Comparison of ENCODE assay signal across 8 cellular contexts in genomic region chr10:110918633-110919348, GRCh38. TPM values are rescaled to one million over a fixed set of nuclear protein-coding genes. Genes with fewer than 3 reads are reported as not detected.
DNase-seq lines count a peak whose midpoint lies in the region; ATAC-seq, FAIRE-seq and TF ChIP-seq lines count a peak whose summit lies in the region.

Gene BBIP1, minus strand, starts transcription at chr10:110919180. Its CDS starts 1,023 bp downstream, at chr10:110918157.

- no peak for TF ChIP-seq CTCF in OCI-LY7 (conservative IDR thresholded peaks at IDR 0.05; ENCODE audit: low read length)

- BruUV-seq in OCI-LY7 (replicated peaks; lab: Mats Ljungman, UMichigan): TSS peak; percentile 51

- no peak for FAIRE-seq in HTR-8/SVneo (lab: Jason Lieb, UNC)

- H3K27ac ChIP-seq in OCI-LY7 (ENCODE audit: low read depth, low read length, poor library complexity, severe bottlenecking): peak within 1 kb of the TSS; percentile 96

- H3K9me2 ChIP-seq in OCI-LY7 (ENCODE audit: insufficient read depth, low read length): no peaks in the 10 kb centered on the region

- no peaks in the 10 kb centered on the region for H3K9me3 ChIP-seq in ES-I3 (ENCODE audit: control insufficient read depth, insufficient read depth, low read length)
- no peaks in the 10 kb centered on the region for H3K9me3 ChIP-seq in OCI-LY7 (ENCODE audit: low read length)

- H4K20me1 ChIP-seq in OCI-LY7 (ENCODE audit: insufficient read depth, low read length): peaks cover 19% of the 10 kb centered on the region

- H3K4me2 ChIP-seq in OCI-LY7 (ENCODE audit: low read length): peak within 1 kb of the TSS; percentile 91

- intact Hi-C loops in OCI-LY7 (cut with micrococcal nuclease; ENCODE audit: unreplicated experiment): loop anchor here (1.0 to 10.0 kb wide), 4 partner anchors 52 to 614 kb away; partner anchors contain the start of gene SMNDC1

- H3K36me3 ChIP-seq in ES-I3 (ENCODE audit: insufficient read depth, low read length): no peaks in the 10 kb centered on the region
- peaks cover 11% of the 10 kb centered on the region; the same call in 1 of the 2 replicates for H3K36me3 ChIP-seq in OCI-LY7 (ENCODE audit: insufficient read depth, low read length)

- peak within 1 kb of the TSS; percentile 97 for H3K4me3 ChIP-seq in OCI-LY7 (ENCODE audit: low read depth, low read length, poor library complexity, severe bottlenecking)

- DNase-seq in HTR-8/SVneo (ENCODE audit: insufficient read length, low spot score): peak; percentile 75
- peak; percentile 96 for DNase-seq in OCI-LY7 (ENCODE audit: low spot score)
- peak; percentile 55 for DNase-seq in activated naive CD8-positive, alpha-beta T cell treated with anti-CD3 and anti-CD28 coated beads, Interleukin-2, amount 50 U/mL, for 16 hours (ENCODE audit: low read depth, low spot score)
- DNase-seq in glomerular endothelial cell (ENCODE audit: extremely low read depth, low read depth, low spot score): peak; percentile 97
- DNase-seq in nucleus accumbens (lab: John Stamatoyannopoulos, UW): peak in 55 of 56 donors; percentile 69 to 100 (median 86)
- no peak for DNase-seq in stimulated activated CD4-positive, alpha-beta T cell treated with anti-CD3 and anti-CD28 coated beads, Interleukin-15, amount 100 ng/mL, for 24 hours

- H3K79me2 ChIP-seq in OCI-LY7 (ENCODE audit: insufficient read depth, low read depth, low read length): peaks cover 65% of the 10 kb centered on the region

- H3K4me1 ChIP-seq in ES-I3 (ENCODE audit: insufficient read depth, low read length): peaks cover 8% of the 10 kb centered on the region
- peaks cover 57% of the 10 kb centered on the region for H3K4me1 ChIP-seq in OCI-LY7 (ENCODE audit: insufficient read depth, low read length, poor library complexity, severe bottlenecking)

- H2AFZ ChIP-seq in OCI-LY7 (ENCODE audit: low read length): peak within 1 kb of the TSS; percentile 93

- CTCF ChIA-PET in OCI-LY7 (lab: Charles Lee; ENCODE audit: unreplicated experiment): interaction anchor here (0.5 to 1.4 kb wide), 6 partner anchors 8 to 711 kb away, joined by 3 to 7 read pairs (median 4); no protein-coding TSS in a partner anchor

- peak within 1 kb of the TSS; percentile 100 for H3K9ac ChIP-seq in ES-I3 (ENCODE audit: low read depth, low read length)

- ATAC-seq in GM21515 (IDR thresholded peaks at IDR 0.05; ENCODE audit: unreplicated experiment): peak; percentile 85

- POLR2A ChIA-PET in OCI-LY7 (lab: Charles Lee): interaction anchor here (0.6 to 2.0 kb wide), 25 partner anchors 8 to 419 kb away, joined by 3 to 11 read pairs (median 3); partner anchors contain the start of gene PDCD4

RNA-seq across cellular contexts. Expression of gene BBIP1, which starts in this region (rescaled TPM):
- total RNA-seq in OCI-LY7 (2014; rRNA removed; shearing (Covaris generic)): 8.9 and 34.4 TPM in 2 replicates
- total RNA-seq in OCI-LY7 (2022): 32.4 and 34.8 TPM in 2 replicates
- 14.4 and 25.7 TPM in 2 replicates for total RNA-seq in glomerular endothelial cell
